ENCODE assay signal across 8 cellular contexts in the genomic region with DNA sequence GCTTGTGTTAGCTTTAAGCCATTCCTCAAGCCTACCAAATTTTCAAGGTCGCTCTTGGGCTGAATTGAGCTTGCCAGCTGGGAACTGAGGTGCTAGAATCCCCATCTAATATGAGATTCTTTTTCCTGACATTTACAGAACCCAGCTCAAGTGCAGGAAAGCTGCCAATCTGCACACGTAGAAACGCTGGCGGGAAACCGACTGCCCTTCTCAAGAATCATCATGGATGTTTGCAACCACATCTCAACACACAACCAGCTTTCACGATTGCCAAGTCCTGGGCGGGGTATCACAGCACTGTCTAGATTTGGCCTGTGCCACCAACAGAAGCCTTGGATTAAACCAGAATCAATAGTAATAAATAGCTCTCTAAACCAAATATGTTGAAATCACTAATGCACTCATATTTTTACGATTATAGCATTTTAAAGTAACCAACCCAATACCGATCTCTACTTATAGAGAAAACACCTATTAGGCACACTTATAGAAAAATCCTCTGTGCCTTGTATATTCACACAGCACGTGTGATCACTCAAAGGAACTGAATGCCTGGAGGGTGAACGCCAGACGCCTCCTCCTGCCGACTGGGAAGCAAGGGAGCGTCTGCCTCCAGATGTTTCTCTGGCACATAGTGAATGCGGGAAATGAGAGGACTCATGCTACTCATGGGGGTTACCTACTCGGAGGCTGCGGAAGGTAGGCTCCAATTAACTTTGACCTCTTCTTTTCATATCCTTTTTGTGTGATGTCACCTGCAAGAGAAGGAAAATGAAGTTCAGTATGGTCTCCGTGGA.
DNase-seq lines count a peak whose midpoint lies in the region; ATAC-seq and TF ChIP-seq lines count a peak whose summit lies in the region.

No MANE protein-coding gene starts in this region.

- no peak for ATAC-seq in CD4-positive, CD25-positive, alpha-beta regulatory T cell (ENCODE audit: low read depth in 2 of 2)
- ATAC-seq in HG03280 (IDR thresholded peaks at IDR 0.05; ENCODE audit: unreplicated experiment), result no peak
- no peak for ATAC-seq in GM19324 (IDR thresholded peaks at IDR 0.05; ENCODE audit: low FRiP score, unreplicated experiment)

- peaks cover 0 to 30% (median 8%) of the 10 kb centered on the region in 4 donors for H3K4me1 Mint-ChIP-seq in CD4-positive, CD25-positive, alpha-beta regulatory T cell
- peaks cover 0 to 6% (median 1%) of the 10 kb centered on the region in 3 donors for H3K4me1 Mint-ChIP-seq in IgD-negative memory B cell
- peaks cover 74% of the 10 kb centered on the region for H3K4me1 Mint-ChIP-seq in nephron

- no peaks in the 10 kb centered on the region for H3K27me3 ChIP-seq in CD4-positive, CD25-positive, alpha-beta regulatory T cell (ENCODE audit: control insufficient read depth, insufficient read depth, low read length)
- no peaks in the 10 kb centered on the region for H3K27me3 ChIP-seq in colonic mucosa

- no peaks in the 10 kb centered on the region for H3K36me3 ChIP-seq in CD4-positive, CD25-positive, alpha-beta regulatory T cell (ENCODE audit: control insufficient read depth, insufficient read depth, low read length)
- no peaks in the 10 kb centered on the region for H3K36me3 ChIP-seq in colonic mucosa

- H3K36me3 Mint-ChIP-seq in CD4-positive, CD25-positive, alpha-beta regulatory T cell, result no peaks in the 10 kb centered on the region
- H3K36me3 Mint-ChIP-seq in IgD-negative memory B cell, result no peaks in the 10 kb centered on the region
- peaks cover 30% of the 10 kb centered on the region for H3K36me3 Mint-ChIP-seq in nephron (ENCODE audit: low read depth)

- H3K27ac ChIP-seq in CD4-positive, CD25-positive, alpha-beta regulatory T cell (ENCODE audit: insufficient read depth, low read length, poor library complexity, severe bottlenecking), result no peak overlapping the region
- no peak overlapping the region for H3K27ac ChIP-seq in colonic mucosa

- H3K9me3 ChIP-seq in CD4-positive, CD25-positive, alpha-beta regulatory T cell (ENCODE audit: control insufficient read depth in 2 of 2, low read length in 2 of 2), result no peaks in the 10 kb centered on the region
- no peaks in the 10 kb centered on the region for H3K9me3 ChIP-seq in colonic mucosa

- TF ChIP-seq CTCF in colonic mucosa (IDR thresholded peaks at IDR 0.05) (no peak), nephron (IDR thresholded peaks at IDR 0.05; ENCODE audit: unreplicated experiment in 3 of 3) (no peak)

- H3K9ac ChIP-seq in colonic mucosa (ENCODE audit: low read depth in 2 of 2, low read length in 2 of 2), result no peak overlapping the region

- intact Hi-C loops in colonic mucosa (cut with DNase I), result no loop called here

- H3K4me3 Mint-ChIP-seq in CD4-positive, CD25-positive, alpha-beta regulatory T cell, result peak overlapping the region in 3 of 4 donors; percentile 72 to 86 (median 83)
- H3K4me3 Mint-ChIP-seq in IgD-negative memory B cell (peak overlapping the region; percentile 39 to 90 (median 63)), nephron (peak overlapping the region in 2 of 3 experiments; percentile 19 to 40)

- H3K9me3 Mint-ChIP-seq in CD4-positive, CD25-positive, alpha-beta regulatory T cell, result no peaks in the 10 kb centered on the region
- H3K9me3 Mint-ChIP-seq in IgD-negative memory B cell, result no peaks in the 10 kb centered on the region
- no peaks in the 10 kb centered on the region for H3K9me3 Mint-ChIP-seq in nephron

- H3K27ac Mint-ChIP-seq in CD4-positive, CD25-positive, alpha-beta regulatory T cell, result peak overlapping the region; percentile 66 to 85 (median 80)
- H3K27ac Mint-ChIP-seq in IgD-negative memory B cell (no peak overlapping the region), nephron (peak overlapping the region in 2 of 3 experiments; percentile 42 to 72)

- peak overlapping the region; percentile 77 for H3K4me3 ChIP-seq in CD4-positive, CD25-positive, alpha-beta regulatory T cell (ENCODE audit: low read depth, low read length)
- no peak overlapping the region for H3K4me3 ChIP-seq in colonic mucosa

- peaks cover 10% of the 10 kb centered on the region for H3K27me3 Mint-ChIP-seq in CD4-positive, CD25-positive, alpha-beta regulatory T cell
- H3K27me3 Mint-ChIP-seq in IgD-negative memory B cell, result no peaks in the 10 kb centered on the region
- no peaks in the 10 kb centered on the region for H3K27me3 Mint-ChIP-seq in nephron (ENCODE audit: low read depth)

- no peaks in the 10 kb centered on the region for H3K4me1 ChIP-seq in CD4-positive, CD25-positive, alpha-beta regulatory T cell (ENCODE audit: control insufficient read depth, insufficient read depth, low read length, poor library complexity, severe bottlenecking)
- no peaks in the 10 kb centered on the region for H3K4me1 ChIP-seq in colonic mucosa

- no peak for DNase-seq in CD4-positive, CD25-positive, alpha-beta regulatory T cell
- DNase-seq in colonic mucosa, result peak; percentile 17
- DNase-seq in hypothalamus (lab: John Stamatoyannopoulos, UW), result no peak
- DNase-seq in NCI-H748 treated with DMSO at 0.1 percent for 48 hours (lab: John Stamatoyannopoulos, UW), result no peak

Comparison
In these comparisons a context has a peak if more than half of its experiments do, and no peak if none do; other contexts are left out.
1. H3K27ac Mint-ChIP-seq: peak in CD4-positive, CD25-positive, alpha-beta regulatory T cell (3 of 3) and nephron (2 of 3); none in IgD-negative memory B cell (0 of 3).
2. H3K4me3 Mint-ChIP-seq: peak in every context shown above with its lines; median percentile 83 in CD4-positive, CD25-positive, alpha-beta regulatory T cell; 63 in IgD-negative memory B cell; 30 in nephron.